In genomic region chr10:123019941-123020703, GRCh38 we compare ENCODE assay signal across 1 cellular context.
TF ChIP-seq lines count a peak whose summit lies in the region.

No MANE protein-coding gene starts in this region.

TF ChIP-seq in HepG2, 621 proteins besides CTCF, POLR2A, EP300 and RAD21 (continued from another document and continues in another):
- peak; percentile 76 for TF ChIP-seq ZNF609 (CRISPR knock-in tag; IDR thresholded peaks at IDR 0.05; ENCODE audit: borderline replicate concordance)
- no peak for TF ChIP-seq SNAPC4 (CRISPR knock-in tag; IDR thresholded peaks at IDR 0.05)
- 0 out of 2 replicates have a peak, but pooled peaks have one; percentile 1 for TF ChIP-seq STAG1 (CRISPR knock-in tag; IDR thresholded peaks at IDR 0.05)
- TF ChIP-seq NFRKB (IDR thresholded peaks at IDR 0.05) = no peak
- no peak for TF ChIP-seq SP2 (CRISPR knock-in tag; IDR thresholded peaks at IDR 0.05)
- TF ChIP-seq TFE3 (CRISPR knock-in tag; IDR thresholded peaks at IDR 0.05) = peak; percentile 97
- TF ChIP-seq TBX3 (IDR thresholded peaks at IDR 0.05; ENCODE audit: borderline replicate concordance) = peak; percentile 28; the same call in 1 of the 2 replicates
- peak in 1 of 2 experiments; percentile 72; a peak in 1 of 4 replicates for TF ChIP-seq ATF4 (CRISPR knock-in tag; IDR thresholded peaks at IDR 0.05)
- no peak for TF ChIP-seq E2F1 (CRISPR knock-in tag; IDR thresholded peaks at IDR 0.05)
- peak; percentile 43; the same call in 1 of the 2 replicates for TF ChIP-seq GATA4 (IDR thresholded peaks at IDR 0.05; ENCODE audit: borderline replicate concordance, low read depth)
- TF ChIP-seq MED1 (CRISPR knock-in tag; IDR thresholded peaks at IDR 0.05) = peak; percentile 74
- 0 out of 2 replicates have a peak, but pooled peaks have one; percentile 11 for TF ChIP-seq PRDM15 (CRISPR knock-in tag; IDR thresholded peaks at IDR 0.05)
- TF ChIP-seq ARID5B (CRISPR knock-in tag; IDR thresholded peaks at IDR 0.05) = peak; percentile 55
- peak; percentile 62 for TF ChIP-seq FOXA3 (CRISPR knock-in tag; IDR thresholded peaks at IDR 0.05)
- 0 out of 2 replicates have a peak, but pooled peaks have one; percentile 32 for TF ChIP-seq NFE2L2 (IDR thresholded peaks at IDR 0.05; ENCODE audit: low read length)
- no peak for TF ChIP-seq RXRA (CRISPR knock-in tag; IDR thresholded peaks at IDR 0.05)
- TF ChIP-seq FOXA1 (IDR thresholded peaks at IDR 0.05) = peak; percentile 89
- peak; percentile 60 for TF ChIP-seq FOXA1 (CRISPR knock-in tag; IDR thresholded peaks at IDR 0.05)
- no peak for TF ChIP-seq ZSCAN20 (CRISPR knock-in tag; IDR thresholded peaks at IDR 0.05; ENCODE audit: borderline replicate concordance)
- TF ChIP-seq ARID3A (IDR thresholded peaks at IDR 0.05; ENCODE audit: low read depth, low read length) = peak; percentile 59
- TF ChIP-seq CEBPB (IDR thresholded peaks at IDR 0.05; ENCODE audit: borderline replicate concordance, low read depth, low read length) = peak; percentile 75
- TF ChIP-seq CEBPG (CRISPR knock-in tag; IDR thresholded peaks at IDR 0.05) = peak; percentile 64
- TF ChIP-seq ZNF264 (CRISPR knock-in tag; IDR thresholded peaks at IDR 0.05) = peak; percentile 19; the same call in 1 of the 2 replicates
- TF ChIP-seq IKZF5 (CRISPR knock-in tag; IDR thresholded peaks at IDR 0.05) = peak; percentile 39; the same call in 1 of the 2 replicates
- no peak for TF ChIP-seq SCMH1 (CRISPR knock-in tag; IDR thresholded peaks at IDR 0.05; ENCODE audit: borderline replicate concordance)
- 0 out of 2 replicates have a peak, but pooled peaks have one; percentile 24 for TF ChIP-seq SIX4 (CRISPR knock-in tag; IDR thresholded peaks at IDR 0.05)
- no peak; the same call in 1 of the 2 replicates for TF ChIP-seq ZNF792 (CRISPR knock-in tag; IDR thresholded peaks at IDR 0.05)
